8 cellular contexts compared by ENCODE assay signal in genomic region chr10:97640868-97641811, GRCh38. TPM values are rescaled to one million over a fixed set of nuclear protein-coding genes. Genes with fewer than 3 reads are reported as not detected.
DNase-seq lines count a peak whose midpoint lies in the region; ATAC-seq and TF ChIP-seq lines count a peak whose summit lies in the region.

No MANE protein-coding gene starts in this region.

- no peaks in the 10 kb centered on the region for H3K9me3 ChIP-seq in PC-9 (ENCODE audit: insufficient read depth, low read depth)

- peaks cover 39% of the 10 kb centered on the region for H3K4me1 Mint-ChIP-seq in brain

- peak overlapping the region; percentile 81 to 96 (median 95) for H3K27ac Mint-ChIP-seq in brain

- H3K27me3 Mint-ChIP-seq in brain = peaks cover 13% of the 10 kb centered on the region

- no peaks in the 10 kb centered on the region for H3K36me3 ChIP-seq in PC-9 (ENCODE audit: low read depth)

- H3K27ac ChIP-seq in PC-9 (no peak overlapping the region), skin epidermis (peak overlapping the region; percentile 39 to 93 (median 85))

- no peaks in the 10 kb centered on the region for H3K9me2 ChIP-seq in PC-9 (ENCODE audit: insufficient read depth)

- peak overlapping the region; percentile 71 for H2AFZ ChIP-seq in PC-9

- H3K4me3 Mint-ChIP-seq in brain = peak overlapping the region; percentile 95 to 100 (median 98)

- DNase-seq in NCI-H82 (lab: John Stamatoyannopoulos, UW) = peak; percentile 31
- no peak for DNase-seq in NCI-H82 treated with DMSO at 0.1 percent for 48 hours (lab: John Stamatoyannopoulos, UW; ENCODE audit: unreplicated experiment)
- no peak for DNase-seq in PC-9
- peak; percentile 63 for DNase-seq in iPS-NIHi7 (ENCODE audit: extremely low spot score)

- H3K36me3 Mint-ChIP-seq in brain = peaks cover 32% of the 10 kb centered on the region

- H3K4me3 ChIP-seq in PC-9 (peak overlapping the region; percentile 93), skin epidermis (peak overlapping the region; percentile 54 to 89 (median 72))

- H3K9me3 Mint-ChIP-seq in brain = peaks cover 0 to 7% (median 0%) of the 10 kb centered on the region in 5 experiments

- H3K79me2 ChIP-seq in PC-9 (ENCODE audit: low read depth) = peaks cover 42% of the 10 kb centered on the region

- H3K4me1 ChIP-seq in PC-9 (replicated peaks; ENCODE audit: insufficient read depth) = peaks cover 9% of the 10 kb centered on the region

- intact Hi-C loops in PC-9 (cut with micrococcal nuclease; ENCODE audit: unreplicated experiment) = loop anchor here (1.0 kb wide), 1 partner anchor 8 kb away; no protein-coding TSS in a partner anchor

- ATAC-seq in HG02943 (IDR thresholded peaks at IDR 0.05; ENCODE audit: low read depth, unreplicated experiment) = peak; percentile 28
- ATAC-seq in HG03378 (IDR thresholded peaks at IDR 0.05; ENCODE audit: unreplicated experiment) = no peak

- CTCF ChIA-PET in PC-9 (lab: Charles Lee) = no interaction called here

- POLR2A ChIA-PET in PC-9 (lab: Charles Lee; ENCODE audit: unreplicated experiment) = interaction anchor here (0.7 kb wide), 1 partner anchor 164 kb away, joined by 11 read pairs; no protein-coding TSS in a partner anchor

- TF ChIP-seq CTCF in PC-9 (conservative IDR thresholded peaks at IDR 0.05) = no peak
- no peak for TF ChIP-seq CTCF in brain (conservative IDR thresholded peaks at IDR 0.05)

- no peaks in the 10 kb centered on the region for H3K27me3 ChIP-seq in PC-9 (ENCODE audit: insufficient read depth, low read depth)

- no peaks in the 10 kb centered on the region for H4K20me1 ChIP-seq in PC-9 (ENCODE audit: insufficient read depth)

- TSS peak; percentile 43 for BruUV-seq in PC-9 (replicated peaks; lab: Mats Ljungman, UMichigan)

- H3K4me2 ChIP-seq in PC-9 = peak overlapping the region; percentile 78

- peaks cover 7% of the 10 kb centered on the region; the same call in 1 of the 2 replicates for H3F3A ChIP-seq in PC-9 (ENCODE audit: insufficient read depth, low read depth)

RNA-seq across cellular contexts. Expression of gene PI4K2A, which starts 0.7 kb away (rescaled TPM):
- 16.0 and 20.3 TPM in 2 replicates for total RNA-seq in PC-9 (2021)
- polyA plus RNA-seq in brain (ENCODE audit: insufficient read depth, low read depth, low replicate concordance) = 23.3 TPM

RNA-seq across cellular contexts. Expression of gene MORN4, which starts 7.8 kb away (rescaled TPM):
- total RNA-seq in PC-9 (2021) = 10.0 and 10.6 TPM in 2 replicates
- polyA plus RNA-seq in brain (ENCODE audit: insufficient read depth, low read depth, low replicate concordance) = 26.5 TPM

RNA-seq across cellular contexts. Expression of gene AVPI1, which starts 45.9 kb away (rescaled TPM):
- 20.5 and 22.4 TPM in 2 replicates for total RNA-seq in PC-9 (2021)
- 13.2 TPM for polyA plus RNA-seq in brain (ENCODE audit: insufficient read depth, low read depth, low replicate concordance)

RNA-seq across cellular contexts. Expression of gene C10orf62, which starts 51.6 kb away (rescaled TPM):
- total RNA-seq in PC-9 (2021) = 0.45 and 0.59 TPM in 2 replicates
- polyA plus RNA-seq in brain (ENCODE audit: insufficient read depth, low read depth, low replicate concordance) = not detected

RNA-seq across cellular contexts. Expression of gene HOGA1, which starts 57.0 kb away (rescaled TPM):
- total RNA-seq in PC-9 (2021) = 3.4 and 4.4 TPM in 2 replicates
- 1.4 TPM for polyA plus RNA-seq in brain (ENCODE audit: insufficient read depth, low read depth, low replicate concordance)

Comparison
In these comparisons a context has a peak if more than half of its experiments do, and no peak if none do; other contexts are left out.
1. DNase-seq: peak in NCI-H82 (single experiment) and iPS-NIHi7 (single experiment); none in NCI-H82 treated with DMSO at 0.1 percent for 48 hours (single experiment) and PC-9 (0 of 2).